1 cellular context compared by ENCODE assay signal in the genomic region with DNA sequence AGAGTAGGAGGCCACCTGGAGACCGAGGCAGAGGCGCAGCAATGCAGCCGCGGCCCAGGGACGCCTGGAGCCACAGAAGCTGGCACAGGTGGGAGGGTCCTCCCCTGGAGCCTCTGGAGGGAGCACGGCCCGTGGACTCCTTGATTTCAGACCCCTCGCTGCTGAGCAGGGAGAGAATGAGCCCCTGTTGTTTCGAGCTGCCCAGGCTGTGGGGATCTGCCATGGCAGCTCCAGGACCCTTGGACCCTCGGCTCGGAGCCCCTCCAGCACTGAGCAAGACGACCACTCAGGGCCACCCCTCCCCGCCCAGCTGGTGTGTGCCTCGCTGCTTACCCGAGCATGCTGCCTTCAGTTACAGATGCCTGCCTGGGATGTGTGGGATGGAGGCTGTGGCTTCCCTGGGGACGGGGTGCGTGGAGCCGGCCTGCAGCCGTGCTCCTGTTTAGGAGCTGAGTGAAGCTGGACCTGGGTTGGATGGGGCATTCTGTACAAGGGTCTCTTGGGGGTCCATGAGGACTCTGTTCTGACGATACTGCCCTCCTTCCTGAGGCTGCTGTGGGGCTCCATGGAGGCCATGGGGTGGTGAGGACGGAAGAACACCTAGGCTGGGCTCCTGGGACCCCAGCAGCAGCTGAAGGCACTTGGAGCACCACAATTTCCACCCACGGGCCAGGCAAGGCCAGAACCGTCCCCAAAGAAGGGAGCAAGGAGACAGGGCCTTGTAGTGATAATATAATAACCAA.
TF ChIP-seq lines count a peak whose summit lies in the region.

No MANE protein-coding gene starts in this region.

TF ChIP-seq in K562, 482 proteins besides CTCF, POLR2A, EP300 and RAD21:
- TF ChIP-seq ZNF263 (CRISPR knock-in tag; IDR thresholded peaks at IDR 0.05; ENCODE audit: borderline replicate concordance) (0 out of 2 replicates have a peak, but pooled peaks have one; percentile 26), E4F1 (CRISPR knock-in tag; IDR thresholded peaks at IDR 0.05; ENCODE audit: borderline replicate concordance) (no peak)
